Comparison of ENCODE assay signal across 1 cellular context in the genomic region with DNA sequence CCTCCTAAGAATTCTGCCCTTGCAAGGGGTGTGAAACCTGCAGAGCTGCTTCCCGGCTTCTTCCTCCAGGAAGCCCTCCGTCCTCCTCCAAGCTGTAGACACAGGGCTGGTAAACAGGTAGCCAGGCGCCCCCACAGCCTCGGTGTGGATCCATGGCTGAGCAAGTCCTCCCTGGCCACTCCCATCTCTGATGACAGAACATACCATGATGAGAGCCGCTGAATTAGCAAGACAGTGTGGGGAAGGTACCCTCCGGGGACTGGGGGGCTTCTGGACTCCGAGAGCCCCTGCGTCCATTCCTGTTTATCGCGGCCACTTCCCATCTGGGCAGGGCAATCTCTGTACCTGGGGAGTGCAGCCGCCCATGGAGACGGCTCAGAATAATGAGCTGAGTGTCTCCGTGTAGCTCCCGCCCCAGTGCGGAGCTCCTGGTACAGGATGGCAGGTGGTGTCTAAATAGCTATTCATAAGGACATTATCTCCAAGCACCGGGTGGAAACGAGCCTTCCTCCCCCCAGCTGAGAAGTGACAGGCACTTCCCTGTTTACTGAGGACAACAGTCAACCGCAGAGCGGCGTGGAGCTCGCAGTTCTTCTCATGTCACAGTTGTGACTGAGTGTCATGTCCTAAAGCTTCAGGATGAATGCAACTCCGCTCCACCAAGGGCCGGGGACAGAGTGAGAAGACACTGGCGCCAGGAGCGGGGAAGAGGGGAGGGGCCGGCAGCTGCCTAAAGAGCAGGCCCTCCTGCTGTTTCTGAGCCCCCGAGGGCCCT.
TF ChIP-seq lines count a peak whose summit lies in the region.

No MANE protein-coding gene starts in this region.

TF ChIP-seq in HepG2, 621 proteins besides CTCF, POLR2A, EP300 and RAD21 (continued from another document):
- TF ChIP-seq BCL3 (CRISPR knock-in tag; IDR thresholded peaks at IDR 0.05), result no peak
- TF ChIP-seq ZNF264 (CRISPR knock-in tag; IDR thresholded peaks at IDR 0.05), result no peak
- no peak for TF ChIP-seq SMC3 (IDR thresholded peaks at IDR 0.05; ENCODE audit: low read length)
- TF ChIP-seq ZFP1 (CRISPR knock-in tag; IDR thresholded peaks at IDR 0.05), result no peak
- TF ChIP-seq FOXO4 (CRISPR knock-in tag; conservative IDR thresholded peaks at IDR 0.05), result no peak
- TF ChIP-seq AGO2 (optimal IDR thresholded peaks at IDR 0.05; ENCODE audit: low read depth, low read length), result no peak
- peak; percentile 37; the same call in 1 of the 2 replicates for TF ChIP-seq SAP130 (CRISPR knock-in tag; IDR thresholded peaks at IDR 0.05; ENCODE audit: low read depth)
- TF ChIP-seq ZFP36 (IDR thresholded peaks at IDR 0.05; ENCODE audit: borderline replicate concordance, low read depth, low read length, partially characterized antibody), result peak; percentile 41
- TF ChIP-seq JARID2 (CRISPR knock-in tag; IDR thresholded peaks at IDR 0.05; ENCODE audit: insufficient replicate concordance), result no peak
- TF ChIP-seq, protein P1, sequence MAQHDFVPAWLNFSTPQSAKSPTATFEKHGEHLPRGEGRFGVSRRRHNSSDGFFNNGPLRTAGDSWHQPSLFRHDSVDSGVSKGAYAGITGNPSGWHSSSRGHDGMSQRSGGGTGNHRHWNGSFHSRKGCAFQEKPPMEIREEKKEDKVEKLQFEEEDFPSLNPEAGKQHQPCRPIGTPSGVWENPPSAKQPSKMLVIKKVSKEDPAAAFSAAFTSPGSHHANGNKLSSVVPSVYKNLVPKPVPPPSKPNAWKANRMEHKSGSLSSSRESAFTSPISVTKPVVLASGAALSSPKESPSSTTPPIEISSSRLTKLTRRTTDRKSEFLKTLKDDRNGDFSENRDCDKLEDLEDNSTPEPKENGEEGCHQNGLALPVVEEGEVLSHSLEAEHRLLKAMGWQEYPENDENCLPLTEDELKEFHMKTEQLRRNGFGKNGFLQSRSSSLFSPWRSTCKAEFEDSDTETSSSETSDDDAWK (CRISPR knock-in tag; IDR thresholded peaks at IDR 0.05), result no peak
- no peak for TF ChIP-seq STAT6 (CRISPR knock-in tag; IDR thresholded peaks at IDR 0.05; ENCODE audit: borderline replicate concordance)
- TF ChIP-seq MTA3 (CRISPR knock-in tag; IDR thresholded peaks at IDR 0.05), result no peak
- TF ChIP-seq ZNF263 (CRISPR knock-in tag; IDR thresholded peaks at IDR 0.05), result no peak
- no peak for TF ChIP-seq KDM4B (CRISPR knock-in tag; IDR thresholded peaks at IDR 0.05)
- TF ChIP-seq ELF3 (CRISPR knock-in tag; IDR thresholded peaks at IDR 0.05), result peak; percentile 59
- TF ChIP-seq ZNF24 (IDR thresholded peaks at IDR 0.05), result no peak
- TF ChIP-seq, protein P2, sequence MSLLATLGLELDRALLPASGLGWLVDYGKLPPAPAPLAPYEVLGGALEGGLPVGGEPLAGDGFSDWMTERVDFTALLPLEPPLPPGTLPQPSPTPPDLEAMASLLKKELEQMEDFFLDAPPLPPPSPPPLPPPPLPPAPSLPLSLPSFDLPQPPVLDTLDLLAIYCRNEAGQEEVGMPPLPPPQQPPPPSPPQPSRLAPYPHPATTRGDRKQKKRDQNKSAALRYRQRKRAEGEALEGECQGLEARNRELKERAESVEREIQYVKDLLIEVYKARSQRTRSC (CRISPR knock-in tag; IDR thresholded peaks at IDR 0.05; ENCODE audit: low read depth), result no peak
- TF ChIP-seq ZNF614 (CRISPR knock-in tag; IDR thresholded peaks at IDR 0.05; ENCODE audit: borderline replicate concordance), result no peak
- no peak for TF ChIP-seq SNRNP70 (IDR thresholded peaks at IDR 0.05; ENCODE audit: low read depth, low read length)
- TF ChIP-seq FOXA3 (CRISPR knock-in tag; IDR thresholded peaks at IDR 0.05), result peak; percentile 59
- TF ChIP-seq FOXP1 (IDR thresholded peaks at IDR 0.05), result no peak
- peak; percentile 57 for TF ChIP-seq FOXP1 (CRISPR knock-in tag; IDR thresholded peaks at IDR 0.05)
- no peak for TF ChIP-seq GTF3A (CRISPR knock-in tag; conservative IDR thresholded peaks at IDR 0.05)
- TF ChIP-seq NR2F1 (CRISPR knock-in tag; IDR thresholded peaks at IDR 0.05), result no peak
- TF ChIP-seq NFIC (IDR thresholded peaks at IDR 0.05; ENCODE audit: low read length), result no peak
- TF ChIP-seq ZNF816 (CRISPR knock-in tag; IDR thresholded peaks at IDR 0.05; ENCODE audit: borderline replicate concordance), result no peak
- TF ChIP-seq TFDP2 (CRISPR knock-in tag; IDR thresholded peaks at IDR 0.05), result no peak
- TF ChIP-seq LBX2 (CRISPR knock-in tag; IDR thresholded peaks at IDR 0.05; ENCODE audit: borderline replicate concordance), result no peak
- no peak for TF ChIP-seq SNAPC4 (CRISPR knock-in tag; IDR thresholded peaks at IDR 0.05)
- TF ChIP-seq ARID2 (CRISPR knock-in tag; IDR thresholded peaks at IDR 0.05; ENCODE audit: borderline replicate concordance), result no peak
- no peak for TF ChIP-seq GFI1 (CRISPR knock-in tag; IDR thresholded peaks at IDR 0.05; ENCODE audit: borderline replicate concordance)
- no peak for TF ChIP-seq TOE1 (CRISPR knock-in tag; IDR thresholded peaks at IDR 0.05)
- TF ChIP-seq ZNF124 (CRISPR knock-in tag; IDR thresholded peaks at IDR 0.05), result no peak
- peak; percentile 25; the same call in 1 of the 2 replicates for TF ChIP-seq KDM2A (CRISPR knock-in tag; IDR thresholded peaks at IDR 0.05; ENCODE audit: borderline replicate concordance, low read depth)
- no peak for TF ChIP-seq EED (CRISPR knock-in tag; IDR thresholded peaks at IDR 0.05)
- no peak for TF ChIP-seq TCF12 (IDR thresholded peaks at IDR 0.05)
- TF ChIP-seq TCF12 (CRISPR knock-in tag; IDR thresholded peaks at IDR 0.05), result no peak
- TF ChIP-seq GTF2F1 (IDR thresholded peaks at IDR 0.05; ENCODE audit: low read length), result no peak
- TF ChIP-seq, protein P3, sequence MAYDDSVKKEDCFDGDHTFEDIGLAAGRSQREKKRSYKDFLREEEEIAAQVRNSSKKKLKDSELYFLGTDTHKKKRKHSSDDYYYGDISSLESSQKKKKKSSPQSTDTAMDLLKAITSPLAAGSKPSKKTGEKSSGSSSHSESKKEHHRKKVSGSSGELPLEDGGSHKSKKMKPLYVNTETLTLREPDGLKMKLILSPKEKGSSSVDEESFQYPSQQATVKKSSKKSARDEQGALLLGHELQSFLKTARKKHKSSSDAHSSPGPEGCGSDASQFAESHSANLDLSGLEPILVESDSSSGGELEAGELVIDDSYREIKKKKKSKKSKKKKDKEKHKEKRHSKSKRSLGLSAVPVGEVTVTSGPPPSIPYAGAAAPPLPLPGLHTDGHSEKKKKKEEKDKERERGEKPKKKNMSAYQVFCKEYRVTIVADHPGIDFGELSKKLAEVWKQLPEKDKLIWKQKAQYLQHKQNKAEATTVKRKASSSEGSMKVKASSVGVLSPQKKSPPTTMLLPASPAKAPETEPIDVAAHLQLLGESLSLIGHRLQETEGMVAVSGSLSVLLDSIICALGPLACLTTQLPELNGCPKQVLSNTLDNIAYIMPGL (CRISPR knock-in tag; IDR thresholded peaks at IDR 0.05; ENCODE audit: borderline replicate concordance in 1 of 2, low read depth in 1 of 2), result no peak
- TF ChIP-seq HMG20A (CRISPR knock-in tag; IDR thresholded peaks at IDR 0.05; ENCODE audit: borderline replicate concordance), result no peak
- no peak for TF ChIP-seq GATAD1 (CRISPR knock-in tag; IDR thresholded peaks at IDR 0.05)
- TF ChIP-seq ZNF44 (CRISPR knock-in tag; IDR thresholded peaks at IDR 0.05), result no peak
- TF ChIP-seq ZNF598 (CRISPR knock-in tag; IDR thresholded peaks at IDR 0.05; ENCODE audit: borderline replicate concordance), result no peak
TF ChIP-seq in HepG2: peak in this region for 11.
